In genomic region chr4:139851133-139851532, GRCh38 we compare ENCODE assay signal across 19 cellular contexts.
"Had no signal": no experiment of that assay in that cellular context is flagged by ENCODE, and none has a peak within 500 bp of the region (broad histone marks: within the 10 kb centered on the region; RNA-seq: fewer than 3 reads in every experiment).

No MANE protein-coding gene starts in this region.

- H3K4me1 ChIP-seq: left ventricle myocardium inferior, vagina had no signal

- H3K27me3 Mint-ChIP-seq: activated B cell treated with CpG ODN at 0.5 μM for 24 hours; stimulated activated naive B cell treated with anti-CD40 and anti-IgM and Interleukin-4, amounts not matched to agents 10 μg/mL and 1 μg/mL and 100 μg/mL, for 72 hours had no signal

- H3K27ac ChIP-seq: left ventricle myocardium inferior, transverse colon, vagina had no signal

- H3K4me3 Mint-ChIP-seq: activated B cell treated with CpG ODN at 0.5 μM for 24 hours; activated naive CD4-positive, alpha-beta T cell treated with anti-CD3 and anti-CD28 coated beads, Interleukin-2, amount 10 ng/mL, durations not matched to agents 7 days and 5 days; activated T-cell treated with anti-CD3 and anti-CD28 coated beads, Interleukin-2, amount 50 U/mL, for 72 hours; stimulated activated naive B cell treated with anti-CD40 and anti-IgM and Interleukin-4, amounts not matched to agents 10 μg/mL and 1 μg/mL and 100 μg/mL, for 72 hours; T-helper 1 cell treated with Interleukin-12 subunit alpha and Interleukin-12 subunit beta and Interleukin-4 antibody, amounts not matched to agents 30 μg/mL and 1 μg/mL, for 36 hours had no signal

- DNase-seq: activated B cell treated with CpG ODN at 0.5 μM for 24 hours; activated CD4-positive, alpha-beta T cell treated with anti-CD3 and anti-CD28 coated beads for 4 hours; activated CD4-positive, alpha-beta T cell treated with anti-CD3 and anti-CD28 coated beads, Interleukin-2, amount 50 U/mL, for 48 hours; activated effector memory CD4-positive, alpha-beta T cell treated with anti-CD3 and anti-CD28 coated beads, Interleukin-2, amount 50 U/mL, for 16 hours; activated naive CD4-positive, alpha-beta T cell treated with anti-CD3 and anti-CD28 coated beads, Interleukin-2, amount 10 ng/mL, durations not matched to agents 7 days and 5 days; activated T-cell treated with anti-CD3 and anti-CD28 coated beads, Interleukin-2, amount 50 U/mL, for 72 hours; amygdala; erythroblast; foreskin melanocyte; left ventricle myocardium inferior; small intestine; stimulated activated CD4-positive, alpha-beta T cell treated with anti-CD3 and anti-CD28 coated beads, Interleukin-2, amount 100 ng/mL, for 48 hours; stimulated activated CD8-positive, alpha-beta memory T cell treated with anti-CD3 and anti-CD28 coated beads, Interleukin-4, amount 100 ng/mL, for 48 hours; stimulated activated naive B cell treated with anti-CD40 and anti-IgM and Interleukin-4, amounts not matched to agents 10 μg/mL and 1 μg/mL and 100 μg/mL, for 72 hours; T1000; transverse colon had no signal

- H3K4me1 Mint-ChIP-seq: activated B cell treated with CpG ODN at 0.5 μM for 24 hours had no signal

- H3K36me3 ChIP-seq: left ventricle myocardium inferior, transverse colon, vagina had no signal

- H3K9me3 Mint-ChIP-seq: activated B cell treated with CpG ODN at 0.5 μM for 24 hours; activated naive CD4-positive, alpha-beta T cell treated with anti-CD3 and anti-CD28 coated beads, Interleukin-2, amount 10 ng/mL, durations not matched to agents 7 days and 5 days; activated T-cell treated with anti-CD3 and anti-CD28 coated beads, Interleukin-2, amount 50 U/mL, for 72 hours; stimulated activated naive B cell treated with anti-CD40 and anti-IgM and Interleukin-4, amounts not matched to agents 10 μg/mL and 1 μg/mL and 100 μg/mL, for 72 hours; T-helper 1 cell treated with Interleukin-12 subunit alpha and Interleukin-12 subunit beta and Interleukin-4 antibody, amounts not matched to agents 30 μg/mL and 1 μg/mL, for 36 hours had no signal

- H3K4me3 ChIP-seq: left ventricle myocardium inferior, transverse colon, vagina had no signal

- H3K27ac Mint-ChIP-seq: activated B cell treated with CpG ODN at 0.5 μM for 24 hours; activated naive CD4-positive, alpha-beta T cell treated with anti-CD3 and anti-CD28 coated beads, Interleukin-2, amount 10 ng/mL, durations not matched to agents 7 days and 5 days; activated T-cell treated with anti-CD3 and anti-CD28 coated beads, Interleukin-2, amount 50 U/mL, for 72 hours; T-helper 1 cell treated with Interleukin-12 subunit alpha and Interleukin-12 subunit beta and Interleukin-4 antibody, amounts not matched to agents 30 μg/mL and 1 μg/mL, for 36 hours had no signal

- H3K9me3 ChIP-seq: left ventricle myocardium inferior, transverse colon, vagina had no signal

- H3K27me3 ChIP-seq: transverse colon, vagina had no signal

- ATAC-seq: activated T-cell treated with anti-CD3 and anti-CD28 coated beads, Interleukin-2, amount 50 U/mL, for 72 hours; sciatic nerve had no signal

- H3K36me3 Mint-ChIP-seq: activated naive CD4-positive, alpha-beta T cell treated with anti-CD3 and anti-CD28 coated beads, Interleukin-2, amount 10 ng/mL, durations not matched to agents 7 days and 5 days; stimulated activated naive B cell treated with anti-CD40 and anti-IgM and Interleukin-4, amounts not matched to agents 10 μg/mL and 1 μg/mL and 100 μg/mL, for 72 hours had no signal
